In the genomic region with DNA sequence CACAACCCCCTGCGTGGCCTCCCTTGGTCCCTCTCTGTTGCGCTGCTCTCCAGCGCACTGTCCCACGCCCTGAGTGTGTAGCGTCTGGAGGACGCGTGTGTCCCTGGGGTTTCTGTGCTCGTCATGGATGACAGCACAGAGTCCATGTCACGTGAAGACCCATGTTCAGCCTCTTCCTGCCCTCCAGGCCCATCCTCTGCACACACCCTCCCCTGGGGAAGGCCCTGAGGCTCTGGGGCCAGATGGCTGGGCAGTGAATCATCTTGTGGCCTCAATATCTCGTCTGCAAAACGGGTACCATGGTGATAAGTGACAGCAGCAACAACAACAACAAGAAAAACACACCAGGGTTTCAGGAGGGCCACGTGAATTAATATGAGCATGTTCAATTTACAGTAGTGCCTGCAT, we compare ENCODE assay signal across 10 cellular contexts.
DNase-seq lines count a peak whose midpoint lies in the region; ATAC-seq and TF ChIP-seq lines count a peak whose summit lies in the region.
"Had no signal": no experiment of that assay in that cellular context is flagged by ENCODE, and none has a peak within 500 bp of the region (broad histone marks: within the 10 kb centered on the region; RNA-seq: fewer than 3 reads in every experiment).

No MANE protein-coding gene starts in this region.

- H3K4me2 ChIP-seq in Karpas-422 (ENCODE audit: low read depth, low read length, poor library complexity, severe bottlenecking), result no peak overlapping the region

- H3K4me1 ChIP-seq in gastroesophageal sphincter (no peaks in the 10 kb centered on the region), upper lobe of right lung (peaks cover 5% of the 10 kb centered on the region), Karpas-422 (ENCODE audit: low read length) (peaks cover 11% of the 10 kb centered on the region)

- no peak for TF ChIP-seq CTCF in NB4 (IDR thresholded peaks at IDR 0.05; ENCODE audit: low read depth, low read length)
- no peak for TF ChIP-seq CTCF in gastroesophageal sphincter (IDR thresholded peaks at IDR 0.05)
- no peak for TF ChIP-seq CTCF in upper lobe of right lung (IDR thresholded peaks at IDR 0.05)

- no peak overlapping the region for H2AFZ ChIP-seq in Karpas-422 (ENCODE audit: low read length)

- TF ChIP-seq POLR2A in NB4 (IDR thresholded peaks at IDR 0.05; ENCODE audit: extremely low read depth, insufficient read length), result no peak
- TF ChIP-seq POLR2A in gastroesophageal sphincter (IDR thresholded peaks at IDR 0.05), result no peak

- no peak for TF ChIP-seq EP300 in gastroesophageal sphincter (IDR thresholded peaks at IDR 0.05)

- H3K27me3 ChIP-seq in gastroesophageal sphincter (peaks cover 27% of the 10 kb centered on the region), upper lobe of right lung (peaks cover 7% of the 10 kb centered on the region), Karpas-422 (ENCODE audit: low read length) (no peaks in the 10 kb centered on the region)

- ATAC-seq in activated naive CD4-positive, alpha-beta T cell treated with anti-CD3 and anti-CD28 coated beads, Interleukin-2, amount 50 U/mL, for 72 hours, result peak; percentile 35 to 40
- ATAC-seq in gastroesophageal sphincter (peak; percentile 50), upper lobe of right lung (peak; percentile 31)
- ATAC-seq: T-cell had no signal

- H3K27ac ChIP-seq in gastroesophageal sphincter, result no peak overlapping the region
- no peak overlapping the region for H3K27ac ChIP-seq in upper lobe of right lung
- no peak overlapping the region for H3K27ac ChIP-seq in Karpas-422 (ENCODE audit: low read length)

- no peak for DNase-seq in activated naive CD4-positive, alpha-beta T cell treated with anti-CD3 and anti-CD28 coated beads, Interleukin-2, amount 50 U/mL, for 72 hours (ENCODE audit: low spot score in 2 of 2)
- no peak for DNase-seq in activated naive CD4-positive, alpha-beta T cell treated with anti-CD3 and anti-CD28 coated beads for 36 hours
- DNase-seq in NB4 (ENCODE audit: low read depth) (peak; percentile 26), upper lobe of right lung (no peak), Karpas-422 (no peak), iPS-NIHi11 (ENCODE audit: low spot score) (no peak)
- DNase-seq in stimulated activated CD4-positive, alpha-beta T cell treated with anti-CD3 and anti-CD28 coated beads, Interleukin-4, amount 100 ng/mL, for 24 hours, result no peak
- DNase-seq: T-cell had no signal

- H3K9me2 ChIP-seq in Karpas-422 (replicated peaks; ENCODE audit: insufficient read depth, low read length), result no peaks in the 10 kb centered on the region

- intact Hi-C loops in activated naive CD4-positive, alpha-beta T cell treated with anti-CD3 and anti-CD28 coated beads for 36 hours (cut with micrococcal nuclease), result no loop called here
- intact Hi-C loops in upper lobe of right lung (cut with DNase I), result no loop called here

- H3K4me1 Mint-ChIP-seq in activated naive CD4-positive, alpha-beta T cell treated with anti-CD3 and anti-CD28 coated beads for 36 hours (ENCODE audit: low read depth), result no peaks in the 10 kb centered on the region

- 62 to 69% methylated on average over 3 to 12 of the region's 12 CpGs for WGBS in gastroesophageal sphincter (ENCODE audit: low coverage in 1 of 2), 2 donors

- H3K9me3 Mint-ChIP-seq in activated naive CD4-positive, alpha-beta T cell treated with anti-CD3 and anti-CD28 coated beads, Interleukin-2, amount 50 U/mL, for 72 hours, result no peaks in the 10 kb centered on the region
- H3K9me3 Mint-ChIP-seq in activated naive CD4-positive, alpha-beta T cell treated with anti-CD3 and anti-CD28 coated beads for 36 hours, result no peaks in the 10 kb centered on the region
- H3K9me3 Mint-ChIP-seq: dendritic cell treated with granulocyte-macrophage colony-stimulating factor and Interleukin-4, amounts not matched to agents 40 ng/mL and 50 ng/mL, for 4 days; T-cell had no signal

- H3K79me2 ChIP-seq in Karpas-422 (ENCODE audit: low read length), result no peaks in the 10 kb centered on the region

- H3K9ac ChIP-seq in Karpas-422 (ENCODE audit: low read length), result no peak overlapping the region

- H3K36me3 Mint-ChIP-seq in activated naive CD4-positive, alpha-beta T cell treated with anti-CD3 and anti-CD28 coated beads, Interleukin-2, amount 50 U/mL, for 72 hours, result no peaks in the 10 kb centered on the region
- H3K36me3 Mint-ChIP-seq in activated naive CD4-positive, alpha-beta T cell treated with anti-CD3 and anti-CD28 coated beads for 36 hours (ENCODE audit: low read depth), result no peaks in the 10 kb centered on the region
- H3K36me3 Mint-ChIP-seq: T-cell had no signal

- H3K27me3 Mint-ChIP-seq in activated naive CD4-positive, alpha-beta T cell treated with anti-CD3 and anti-CD28 coated beads for 36 hours (ENCODE audit: low read depth), result peaks cover 9% of the 10 kb centered on the region

- no peak overlapping the region for H3K27ac Mint-ChIP-seq in activated naive CD4-positive, alpha-beta T cell treated with anti-CD3 and anti-CD28 coated beads, Interleukin-2, amount 50 U/mL, for 72 hours
- H3K27ac Mint-ChIP-seq in activated naive CD4-positive, alpha-beta T cell treated with anti-CD3 and anti-CD28 coated beads for 36 hours, result no peak overlapping the region
- H3K27ac Mint-ChIP-seq: dendritic cell treated with granulocyte-macrophage colony-stimulating factor and Interleukin-4, amounts not matched to agents 40 ng/mL and 50 ng/mL, for 4 days; T-cell had no signal

- no peaks in the 10 kb centered on the region for H3K36me3 ChIP-seq in gastroesophageal sphincter
- H3K36me3 ChIP-seq in upper lobe of right lung, result no peaks in the 10 kb centered on the region
- H3K36me3 ChIP-seq in Karpas-422 (ENCODE audit: insufficient read depth, low read length), result no peaks in the 10 kb centered on the region

- H3K4me3 ChIP-seq in NB4 (ENCODE audit: low read depth, low read length), result no peak overlapping the region
- no peak overlapping the region for H3K4me3 ChIP-seq in gastroesophageal sphincter
- no peak overlapping the region for H3K4me3 ChIP-seq in upper lobe of right lung
- no peak overlapping the region for H3K4me3 ChIP-seq in Karpas-422 (ENCODE audit: low read length)

- CTCF ChIA-PET in activated naive CD4-positive, alpha-beta T cell treated with anti-CD3 and anti-CD28 coated beads for 36 hours (lab: Charles Lee), result no interaction called here

- no peaks in the 10 kb centered on the region for H4K20me1 ChIP-seq in Karpas-422 (ENCODE audit: insufficient read depth, low read depth, low read length)

- H3K9me3 ChIP-seq in gastroesophageal sphincter (no peaks in the 10 kb centered on the region), upper lobe of right lung (no peaks in the 10 kb centered on the region), Karpas-422 (ENCODE audit: low read length) (no peaks in the 10 kb centered on the region)

- H3K4me3 Mint-ChIP-seq in activated naive CD4-positive, alpha-beta T cell treated with anti-CD3 and anti-CD28 coated beads for 36 hours, result no peak overlapping the region
- H3K4me3 Mint-ChIP-seq: dendritic cell treated with granulocyte-macrophage colony-stimulating factor and Interleukin-4, amounts not matched to agents 40 ng/mL and 50 ng/mL, for 4 days; T-cell had no signal
